ENCODE assay signal across 1 cellular context in genomic region chr3:52237659-52238172, GRCh38.
TF ChIP-seq lines count a peak whose summit lies in the region.

No MANE protein-coding gene starts in this region.

TF ChIP-seq in HepG2, 621 proteins besides CTCF, POLR2A, EP300 and RAD21 (continued from another document and continues in another):
- no peak for TF ChIP-seq ZBTB40 (IDR thresholded peaks at IDR 0.05)
- no peak for TF ChIP-seq ZBTB40 (CRISPR knock-in tag; IDR thresholded peaks at IDR 0.05)
- TF ChIP-seq ZNF816 (CRISPR knock-in tag; IDR thresholded peaks at IDR 0.05; ENCODE audit: borderline replicate concordance): no peak
- no peak for TF ChIP-seq ZNF558 (CRISPR knock-in tag; IDR thresholded peaks at IDR 0.05; ENCODE audit: borderline replicate concordance)
- TF ChIP-seq ZNF691 (CRISPR knock-in tag; IDR thresholded peaks at IDR 0.05; ENCODE audit: borderline replicate concordance, low read depth): 0 out of 2 replicates have a peak, but pooled peaks have one; percentile 5
- TF ChIP-seq ZBTB38 (CRISPR knock-in tag; IDR thresholded peaks at IDR 0.05): no peak
- TF ChIP-seq ZSCAN5A (CRISPR knock-in tag; IDR thresholded peaks at IDR 0.05; ENCODE audit: borderline replicate concordance): no peak
- TF ChIP-seq ZNF878 (CRISPR knock-in tag; IDR thresholded peaks at IDR 0.05): no peak
- TF ChIP-seq FIP1L1 (IDR thresholded peaks at IDR 0.05; ENCODE audit: borderline replicate concordance, insufficient read depth, low read depth, low read length): 0 out of 2 replicates have a peak, but pooled peaks have one; percentile 2
- TF ChIP-seq NFE2L2 (IDR thresholded peaks at IDR 0.05; ENCODE audit: low read length): no peak
- no peak for TF ChIP-seq AGO1 (IDR thresholded peaks at IDR 0.05; ENCODE audit: low read depth, low read length, poor library complexity, severe bottlenecking)
- TF ChIP-seq ZNF687 (CRISPR knock-in tag; IDR thresholded peaks at IDR 0.05): peak; percentile 81
- peak; percentile 13; the same call in 1 of the 2 replicates for TF ChIP-seq ZNF563 (CRISPR knock-in tag; IDR thresholded peaks at IDR 0.05)
- TF ChIP-seq RBM39 (IDR thresholded peaks at IDR 0.05; ENCODE audit: low read depth, low read length, poor library complexity, severe bottlenecking): peak; percentile 27
- no peak for TF ChIP-seq GZF1 (CRISPR knock-in tag; IDR thresholded peaks at IDR 0.05)
- TF ChIP-seq ZMAT3 (CRISPR knock-in tag; conservative IDR thresholded peaks at IDR 0.05): no peak
- TF ChIP-seq ZNF557 (CRISPR knock-in tag; IDR thresholded peaks at IDR 0.05): no peak
- peak; percentile 14 for TF ChIP-seq KDM4B (CRISPR knock-in tag; IDR thresholded peaks at IDR 0.05)
- no peak for TF ChIP-seq ZNF609 (CRISPR knock-in tag; IDR thresholded peaks at IDR 0.05; ENCODE audit: borderline replicate concordance)
- TF ChIP-seq ELF1 (CRISPR knock-in tag; IDR thresholded peaks at IDR 0.05): no peak
- no peak for TF ChIP-seq TRIM24 (CRISPR knock-in tag; IDR thresholded peaks at IDR 0.05)
- TF ChIP-seq HOXA5 (CRISPR knock-in tag; IDR thresholded peaks at IDR 0.05): 0 out of 2 replicates have a peak, but pooled peaks have one; percentile 4
- TF ChIP-seq ZNF30 (CRISPR knock-in tag; IDR thresholded peaks at IDR 0.05): no peak
- TF ChIP-seq MTA3 (CRISPR knock-in tag; IDR thresholded peaks at IDR 0.05): no peak
- 0 out of 2 replicates have a peak, but pooled peaks have one; percentile 27 for TF ChIP-seq ZNF639 (CRISPR knock-in tag; conservative IDR thresholded peaks at IDR 0.05)
- no peak for TF ChIP-seq HES4 (CRISPR knock-in tag; IDR thresholded peaks at IDR 0.05; ENCODE audit: borderline replicate concordance)
- TF ChIP-seq ARID3A (IDR thresholded peaks at IDR 0.05; ENCODE audit: low read depth, low read length): no peak
- no peak for TF ChIP-seq ZSCAN30 (CRISPR knock-in tag; IDR thresholded peaks at IDR 0.05)
- TF ChIP-seq MEIS2 (CRISPR knock-in tag; IDR thresholded peaks at IDR 0.05): 0 out of 2 replicates have a peak, but pooled peaks have one; percentile 14
- no peak; the same call in 1 of the 2 replicates for TF ChIP-seq ZNF333 (CRISPR knock-in tag; IDR thresholded peaks at IDR 0.05; ENCODE audit: borderline replicate concordance)
- no peak for TF ChIP-seq SKI (IDR thresholded peaks at IDR 0.05; ENCODE audit: partially characterized antibody)
- TF ChIP-seq KDM3A (CRISPR knock-in tag; IDR thresholded peaks at IDR 0.05; ENCODE audit: low read depth): 0 out of 2 replicates have a peak, but pooled peaks have one; percentile 17
- no peak for TF ChIP-seq HMGA1 (CRISPR knock-in tag; conservative IDR thresholded peaks at IDR 0.05)
